9 cellular contexts compared by ENCODE assay signal in the genomic region with DNA sequence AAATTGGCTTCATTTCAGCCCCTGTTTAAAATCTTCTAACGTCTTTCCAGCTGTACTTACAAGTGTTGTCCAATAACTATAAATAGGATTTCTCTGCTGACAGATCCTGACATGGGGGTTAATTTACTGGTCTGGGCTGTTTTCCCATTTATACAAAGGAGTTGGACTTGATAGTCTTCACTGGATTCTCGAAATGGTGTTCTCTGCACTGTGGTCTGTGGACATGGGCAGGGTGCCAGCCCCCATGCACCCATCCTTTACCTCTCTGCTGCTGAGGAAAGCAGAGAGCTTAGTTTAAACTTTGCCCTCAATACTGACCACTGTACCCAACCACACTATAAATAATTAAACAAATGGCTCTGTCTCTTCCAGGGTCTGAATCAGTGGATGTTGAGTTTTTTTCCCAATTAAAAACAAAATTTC. TPM values are rescaled to one million over a fixed set of nuclear protein-coding genes. Genes with fewer than 3 reads are reported as not detected.
A peak's percentile ranks its signal among the peaks of the same experiment; 100 is the strongest.
DNase-seq lines count a peak whose midpoint lies in the region; ATAC-seq and TF ChIP-seq lines count a peak whose summit lies in the region.
"Had no signal": no experiment of that assay in that cellular context is flagged by ENCODE, and none has a peak within 500 bp of the region (broad histone marks: within the 10 kb centered on the region; RNA-seq: fewer than 3 reads in every experiment).

No MANE protein-coding gene starts in this region.

- TF ChIP-seq CTCF in left lung (IDR thresholded peaks at IDR 0.05) (no peak), GM20000 (IDR thresholded peaks at IDR 0.05; ENCODE audit: extremely low read depth, missing control alignments) (no peak)

- peak; percentile 42 for ATAC-seq in left lung
- ATAC-seq in HG03045 (IDR thresholded peaks at IDR 0.05; ENCODE audit: unreplicated experiment), result no peak

- DNase-seq in Ammon's horn (ENCODE audit: low spot score) (peak; percentile 38), SHP77 treated with DMSO at 0.1 percent for 48 hours (lab: John Stamatoyannopoulos, UW) (peak; percentile 39), left lung (peak in 1 of 2 donors; percentile 52), GM20000 (ENCODE audit: low spot score) (no peak), GM19240 (ENCODE audit: insufficient read length, low spot score) (no peak)
- DNase-seq: activated CD8-positive, alpha-beta memory T cell treated with anti-CD3 and anti-CD28 coated beads for 24 hours; MV-4-11; upper lobe of left lung had no signal

- peaks cover 0 to 15% of the 10 kb centered on the region in 2 donors for H3K4me1 ChIP-seq in left lung

- H3K9me3 ChIP-seq in left lung, result no peaks in the 10 kb centered on the region
- H3K9me3 ChIP-seq: upper lobe of left lung had no signal

- H3K27me3 ChIP-seq in left lung, result no peaks in the 10 kb centered on the region
- H3K27me3 ChIP-seq: upper lobe of left lung had no signal

- intact Hi-C loops in left lung (cut with DNase I), result no loop called here

- no peaks in the 10 kb centered on the region for H3K36me3 ChIP-seq in left lung
- H3K36me3 ChIP-seq: upper lobe of left lung had no signal

- H3K4me3 ChIP-seq in left lung, result no peak overlapping the region
- H3K4me3 ChIP-seq: upper lobe of left lung had no signal

- H3K27ac ChIP-seq in left lung, result no peak overlapping the region
- H3K27ac ChIP-seq: upper lobe of left lung had no signal

RNA-seq across cellular contexts. Expression of gene DIO1, which starts 5.2 kb away (rescaled TPM):
- 1 to 10 TPM in 1 of 2 donors, not detected in 1; 1.2 TPM for total RNA-seq in left lung

RNA-seq across cellular contexts. Expression of gene YIPF1, which starts 9.6 kb away (rescaled TPM):
- total RNA-seq in left lung, result 10 to 100 TPM; 27.1 to 27.7 TPM

RNA-seq across cellular contexts. Expression of gene IFT25, which starts 46.3 kb away (rescaled TPM):
- total RNA-seq in left lung, result 10 to 100 TPM; 22.3 to 26.1 TPM

RNA-seq across cellular contexts. Expression of gene LRRC42, which starts 46.9 kb away (rescaled TPM):
- total RNA-seq in left lung, result 10 to 100 TPM; 18.0 to 21.9 TPM

Comparison
In these comparisons a context has a peak if more than half of its experiments do, and no peak if none do; other contexts are left out.
1. DNase-seq: peak in Ammon's horn (single experiment) and SHP77 treated with DMSO at 0.1 percent for 48 hours (single experiment); none in GM20000 (single experiment) and GM19240 (single experiment).